ENCODE assay signal across 2 cellular contexts in genomic region chr6:128280066-128280465, GRCh38.
TF ChIP-seq lines count a peak whose summit lies in the region.

No MANE protein-coding gene starts in this region.

TF ChIP-seq in HepG2, 621 proteins besides CTCF, POLR2A, EP300 and RAD21:
- TF ChIP-seq HIVEP1 (CRISPR knock-in tag; IDR thresholded peaks at IDR 0.05) (no peak), ETS1 (CRISPR knock-in tag; IDR thresholded peaks at IDR 0.05) (no peak), MEF2D (CRISPR knock-in tag; IDR thresholded peaks at IDR 0.05) (no peak), RBM22 (optimal IDR thresholded peaks at IDR 0.05; ENCODE audit: low read length) (peak; percentile 28), ZNF562 (CRISPR knock-in tag; IDR thresholded peaks at IDR 0.05; ENCODE audit: borderline replicate concordance) (no peak)

TF ChIP-seq in H1, 55 proteins besides CTCF, POLR2A, EP300 and RAD21:
- TF ChIP-seq RFX5 (IDR thresholded peaks at IDR 0.05; ENCODE audit: borderline replicate concordance, low read depth, low read length) (no peak), TAF1 (IDR thresholded peaks at IDR 0.05; ENCODE audit: low read depth, low read length) (no peak), GTF2F1 (IDR thresholded peaks at IDR 0.05; ENCODE audit: borderline replicate concordance, low read depth, low read length) (no peak), MAFK (IDR thresholded peaks at IDR 0.05; ENCODE audit: low read depth, low read length) (no peak), CHD7 (IDR thresholded peaks at IDR 0.05; ENCODE audit: insufficient replicate concordance, low read length) (no peak), TAF7 (optimal IDR thresholded peaks at IDR 0.05; ENCODE audit: borderline replicate concordance, low read depth, low read length) (no peak), BRCA1 (IDR thresholded peaks at IDR 0.05; ENCODE audit: low read depth, low read length) (no peak), SUZ12 (IDR thresholded peaks at IDR 0.05; ENCODE audit: low read length) (no peak)
